ENCODE assay signal across 10 cellular contexts in genomic region chr15:39358441-39359041, GRCh38.
DNase-seq lines count a peak whose midpoint lies in the region; ATAC-seq, FAIRE-seq and TF ChIP-seq lines count a peak whose summit lies in the region.
"Had no signal": no experiment of that assay in that cellular context is flagged by ENCODE, and none has a peak within 500 bp of the region (broad histone marks: within the 10 kb centered on the region; RNA-seq: fewer than 3 reads in every experiment).

No MANE protein-coding gene starts in this region.

- H3K14ac ChIP-seq in neuronal stem cell (ENCODE audit: low read length): no peak overlapping the region

- no peak overlapping the region for H2BK5ac ChIP-seq in neuronal stem cell (ENCODE audit: low read length)

- no peak overlapping the region for H3K27ac ChIP-seq in HepG2 (ENCODE audit: extremely low read length, insufficient read depth, low read length)
- peak overlapping the region; percentile 47 to 75 (median 60) for H3K27ac ChIP-seq in transverse colon
- no peak overlapping the region for H3K27ac ChIP-seq in neuronal stem cell (replicated peaks; ENCODE audit: low read length)
- H3K27ac ChIP-seq: SK-N-MC had no signal

- CTCF ChIA-PET in HepG2 (lab: Yijun Ruan, JAX; ENCODE audit: low intra/inter-chr PET ratio, low total read pairs): no interaction called here

- peak; percentile 1 for DNase-seq in Jurkat, Clone E6-1 (ENCODE audit: low read depth, low spot score)
- DNase-seq in chondrocyte (ENCODE audit: low spot score) (no peak), HepG2 (ENCODE audit: low spot score) (peak; percentile 18), transverse colon (peak; percentile 12), SW 1271 (lab: John Stamatoyannopoulos, UW) (no peak), neuronal stem cell (ENCODE audit: low spot score) (no peak)
- DNase-seq: activated T-cell treated with anti-CD3 and anti-CD28 coated beads for 4 hours; naive thymus-derived CD4-positive, alpha-beta T cell had no signal

- H3K18ac ChIP-seq in neuronal stem cell (ENCODE audit: low read length): no peak overlapping the region

- H3K9ac ChIP-seq in HepG2 (ENCODE audit: insufficient read depth, low read depth, low read length) (no peak overlapping the region), neuronal stem cell (ENCODE audit: low read depth, low read length, poor library complexity) (no peak overlapping the region)

- no peaks in the 10 kb centered on the region for H3K36me3 Mint-ChIP-seq in chondrocyte (ENCODE audit: low read depth)
- H3K36me3 Mint-ChIP-seq: naive thymus-derived CD4-positive, alpha-beta T cell had no signal

- H3K4me1 ChIP-seq in HepG2 (ENCODE audit: insufficient read depth, low read length) (peaks cover 64% of the 10 kb centered on the region), transverse colon (peaks cover 10 to 19% (median 13%) of the 10 kb centered on the region in 4 donors), neuronal stem cell (ENCODE audit: control insufficient read depth in 2 of 2, insufficient read depth in 1 of 2, low read depth in 1 of 2, low read length in 2 of 2) (no peaks in the 10 kb centered on the region)

- ATAC-seq in HepG2 (peak; percentile 55; the same call in 2 of the 3 replicates), GM21423 (IDR thresholded peaks at IDR 0.05; ENCODE audit: unreplicated experiment) (no peak)
- ATAC-seq: naive thymus-derived CD4-positive, alpha-beta T cell had no signal

- BruUV-seq in HepG2 (replicated peaks; lab: Mats Ljungman, UMichigan): no TSS peak

- H2BK15ac ChIP-seq in neuronal stem cell (ENCODE audit: low read length): no peak overlapping the region

- H3K36me3 ChIP-seq in HepG2 (replicated peaks in 1 of 2; ENCODE audit: control insufficient read depth in 1 of 2, insufficient read depth in 2 of 2, low read length in 2 of 2): no peaks in the 10 kb centered on the region
- no peaks in the 10 kb centered on the region for H3K36me3 ChIP-seq in transverse colon
- H3K36me3 ChIP-seq in neuronal stem cell (replicated peaks in 1 of 2; ENCODE audit: control insufficient read depth in 2 of 2, insufficient read depth in 2 of 2, low read length in 2 of 2): no peaks in the 10 kb centered on the region

- H3K4me3 Mint-ChIP-seq in chondrocyte (ENCODE audit: unreplicated experiment): no peak overlapping the region
- H3K4me3 Mint-ChIP-seq: naive thymus-derived CD4-positive, alpha-beta T cell had no signal

- H3K9me3 ChIP-seq in HepG2 (ENCODE audit: low read length) (no peaks in the 10 kb centered on the region), transverse colon (no peaks in the 10 kb centered on the region), neuronal stem cell (replicated peaks in 1 of 2; ENCODE audit: control insufficient read depth in 2 of 2, insufficient read depth in 1 of 2, low read depth in 1 of 2, low read length in 2 of 2) (no peaks in the 10 kb centered on the region)

- H3K79me2 ChIP-seq in HepG2 (ENCODE audit: insufficient read depth, low read length): no peaks in the 10 kb centered on the region

- H4K91ac ChIP-seq in neuronal stem cell (ENCODE audit: low read depth, low read length, poor library complexity): no peak overlapping the region

- peaks cover 79% of the 10 kb centered on the region for H3K4me1 Mint-ChIP-seq in chondrocyte (ENCODE audit: low read depth)
- H3K4me1 Mint-ChIP-seq: naive thymus-derived CD4-positive, alpha-beta T cell had no signal

- H3K23ac ChIP-seq in neuronal stem cell (ENCODE audit: low read depth, low read length, poor library complexity): no peak overlapping the region

- H2AFZ ChIP-seq in HepG2 (ENCODE audit: low read length): peak overlapping the region; percentile 24
- no peak overlapping the region for H2AFZ ChIP-seq in neuronal stem cell (ENCODE audit: low read length)

- H4K8ac ChIP-seq in neuronal stem cell (ENCODE audit: low read depth, low read length): no peak overlapping the region

- no peak overlapping the region for H2AK5ac ChIP-seq in neuronal stem cell (ENCODE audit: low read depth, low read length)

- H3K79me1 ChIP-seq in neuronal stem cell (ENCODE audit: low read depth, low read length): no peaks in the 10 kb centered on the region

- H3K4me2 ChIP-seq in HepG2 (ENCODE audit: low read depth, low read length): no peak overlapping the region
- H3K4me2 ChIP-seq in neuronal stem cell (ENCODE audit: insufficient read depth, low read length, poor library complexity, severe bottlenecking): no peak overlapping the region

- intact Hi-C loops in HepG2 (cut with micrococcal nuclease; ENCODE audit: unreplicated experiment): no loop called here
- intact Hi-C loops in transverse colon (cut with DNase I; ENCODE audit: low total_unique reads): no loop called here

- POLR2A ChIA-PET in HepG2 (lab: Yijun Ruan, JAX): no interaction called here

- TF ChIP-seq POLR2A in HepG2 (IDR thresholded peaks at IDR 0.05; ENCODE audit: insufficient read depth in 1 of 2, low read depth in 2 of 2, low read length in 2 of 2): no peak
- no peak for TF ChIP-seq POLR2A in transverse colon (IDR thresholded peaks at IDR 0.05)

- H2BK12ac ChIP-seq in neuronal stem cell (ENCODE audit: low read length): no peak overlapping the region

- TF ChIP-seq RAD21 in HepG2 (CRISPR knock-in tag; IDR thresholded peaks at IDR 0.05): no peak

- peak overlapping the region; percentile 50 for H3K27ac Mint-ChIP-seq in chondrocyte (ENCODE audit: unreplicated experiment)
- H3K27ac Mint-ChIP-seq: naive thymus-derived CD4-positive, alpha-beta T cell had no signal

- H3K27me3 ChIP-seq in HepG2 (ENCODE audit: control insufficient read depth in 1 of 2, insufficient read depth in 2 of 2, low read length in 2 of 2) (no peaks in the 10 kb centered on the region), transverse colon (no peaks in the 10 kb centered on the region), neuronal stem cell (ENCODE audit: control insufficient read depth in 3 of 3, insufficient read depth in 3 of 3, low read depth in 1 of 3, low read length in 3 of 3) (peaks cover 0 to 3% (median 0%) of the 10 kb centered on the region in 3 experiments)

- TF ChIP-seq EP300 in HepG2 (IDR thresholded peaks at IDR 0.05; ENCODE audit: low read depth in 2 of 2, low read length in 2 of 2): no peak
- no peak for TF ChIP-seq EP300 in HepG2 (CRISPR knock-in tag; IDR thresholded peaks at IDR 0.05; ENCODE audit: borderline replicate concordance)
- TF ChIP-seq EP300 in transverse colon (IDR thresholded peaks at IDR 0.05; ENCODE audit: low read depth): no peak

- WGBS in HepG2 (ENCODE audit: low lambda C conversion rate): 34% methylated on average over 3 of the region's 3 CpGs
- WGBS in transverse colon (ENCODE audit: low coverage in 1 of 2), 2 donors: 22 to 50% methylated on average over 2 to 3 of the region's 3 CpGs
- WGBS in neuronal stem cell (ENCODE audit: extremely low coverage in 2 of 2, insufficient read length in 2 of 2, insufficient replicate concordance in 1 of 2), 2 donors: no CpG with 5 or more reads among the region's 3 CpGs

- no peak overlapping the region for H3K4ac ChIP-seq in neuronal stem cell (ENCODE audit: low read length)

- no peaks in the 10 kb centered on the region for H3K27me3 Mint-ChIP-seq in chondrocyte (ENCODE audit: low read depth)

- FAIRE-seq in HepG2 (lab: Jason Lieb, UNC): peak; percentile 65

- H4K20me1 ChIP-seq in HepG2 (ENCODE audit: insufficient read depth, low read length): no peaks in the 10 kb centered on the region

- H3K4me3 ChIP-seq in Jurkat, Clone E6-1 (ENCODE audit: low read length): no peak overlapping the region
- H3K4me3 ChIP-seq in HepG2 (replicated peaks in 1 of 3; ENCODE audit: insufficient read depth in 1 of 3, low read depth in 2 of 3, low read length in 3 of 3): no peak overlapping the region
- H3K4me3 ChIP-seq in transverse colon: no peak overlapping the region
- H3K4me3 ChIP-seq in neuronal stem cell (ENCODE audit: low read length in 2 of 2): no peak overlapping the region
- H3K4me3 ChIP-seq: SK-N-MC had no signal

- in situ Hi-C loops in HepG2 (cut with HindIII; ENCODE audit: extremely low pct_ligation_motif_present, low pct_unique_long_range_greater_than_20kb): no loop called here
- in situ Hi-C loops in transverse colon (cut with MboI; ENCODE audit: low pct_ligation_motif_present in 1 of 4, low pct_unique_long_range_greater_than_20kb in 1 of 4, low sequenced_read_pairs in 3 of 4): no loop called here

- no peak overlapping the region for H2BK120ac ChIP-seq in neuronal stem cell (ENCODE audit: low read depth, low read length)

- H3K9me3 Mint-ChIP-seq in chondrocyte (ENCODE audit: low read depth): no peaks in the 10 kb centered on the region

- no peak for TF ChIP-seq CTCF in chondrocyte (IDR thresholded peaks at IDR 0.05)
- no peak for TF ChIP-seq CTCF in HepG2 (CRISPR knock-in tag; IDR thresholded peaks at IDR 0.05)
- no peak for TF ChIP-seq CTCF in transverse colon (IDR thresholded peaks at IDR 0.05)

TF ChIP-seq in HepG2, 621 proteins besides CTCF, POLR2A, EP300 and RAD21:
- TF ChIP-seq NCOA2 (CRISPR knock-in tag; IDR thresholded peaks at IDR 0.05) (no peak), SALL1 (CRISPR knock-in tag; IDR thresholded peaks at IDR 0.05) (0 out of 2 replicates have a peak, but pooled peaks have one; percentile 16), FOXJ3 (CRISPR knock-in tag; IDR thresholded peaks at IDR 0.05; ENCODE audit: borderline replicate concordance) (no peak), ELF1 (CRISPR knock-in tag; IDR thresholded peaks at IDR 0.05) (no peak), FOXA3 (CRISPR knock-in tag; IDR thresholded peaks at IDR 0.05) (0 out of 2 replicates have a peak, but pooled peaks have one; percentile 21), TGIF2 (CRISPR knock-in tag; IDR thresholded peaks at IDR 0.05) (no peak), ZNF333 (CRISPR knock-in tag; IDR thresholded peaks at IDR 0.05; ENCODE audit: borderline replicate concordance) (no peak), DNMT3B (CRISPR knock-in tag; conservative IDR thresholded peaks at IDR 0.05) (no peak), ZNF652 (CRISPR knock-in tag; IDR thresholded peaks at IDR 0.05; ENCODE audit: borderline replicate concordance, low read depth) (0 out of 2 replicates have a peak, but pooled peaks have one; percentile 46), FOXO4 (CRISPR knock-in tag; conservative IDR thresholded peaks at IDR 0.05) (no peak)
- TF ChIP-seq, protein P1, sequence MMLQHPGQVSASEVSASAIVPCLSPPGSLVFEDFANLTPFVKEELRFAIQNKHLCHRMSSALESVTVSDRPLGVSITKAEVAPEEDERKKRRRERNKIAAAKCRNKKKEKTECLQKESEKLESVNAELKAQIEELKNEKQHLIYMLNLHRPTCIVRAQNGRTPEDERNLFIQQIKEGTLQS (CRISPR knock-in tag; IDR thresholded peaks at IDR 0.05): no peak

Comparison
In these comparisons a context has a peak if more than half of its experiments do, and no peak if none do; other contexts are left out.
1. DNase-seq: peak in Jurkat, Clone E6-1 (single experiment), HepG2 (single experiment) and transverse colon (single experiment); none in chondrocyte (single experiment), SW 1271 (0 of 2) and neuronal stem cell (single experiment).
2. H3K27ac ChIP-seq: peak in transverse colon (4 of 4); none in HepG2 (single experiment) and neuronal stem cell (single experiment).